Comparison of ENCODE assay signal across 1 cellular context in the genomic region with DNA sequence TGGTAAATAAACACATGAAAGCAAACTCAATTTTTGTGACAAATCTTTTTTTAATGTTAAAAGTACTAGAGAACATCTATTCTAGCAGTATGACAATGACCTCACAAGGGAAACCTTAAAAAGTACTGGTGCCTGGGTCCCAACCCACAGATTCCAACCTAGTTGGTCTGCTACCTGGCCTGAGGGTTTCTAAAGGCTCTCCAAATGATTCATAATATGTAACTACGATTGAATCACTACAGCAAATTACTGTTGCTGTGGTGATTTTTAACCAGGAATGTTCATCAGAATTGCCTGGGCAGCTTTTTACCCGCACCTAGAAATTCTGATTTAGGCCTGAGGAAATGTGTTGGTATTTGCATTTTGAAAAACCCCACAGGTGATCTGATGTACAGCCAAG.
TF ChIP-seq lines count a peak whose summit lies in the region.

No MANE protein-coding gene starts in this region.

TF ChIP-seq in GM23338, 12 proteins besides CTCF, POLR2A, EP300 and RAD21 (continued from another document):
- TF ChIP-seq, protein P1, sequence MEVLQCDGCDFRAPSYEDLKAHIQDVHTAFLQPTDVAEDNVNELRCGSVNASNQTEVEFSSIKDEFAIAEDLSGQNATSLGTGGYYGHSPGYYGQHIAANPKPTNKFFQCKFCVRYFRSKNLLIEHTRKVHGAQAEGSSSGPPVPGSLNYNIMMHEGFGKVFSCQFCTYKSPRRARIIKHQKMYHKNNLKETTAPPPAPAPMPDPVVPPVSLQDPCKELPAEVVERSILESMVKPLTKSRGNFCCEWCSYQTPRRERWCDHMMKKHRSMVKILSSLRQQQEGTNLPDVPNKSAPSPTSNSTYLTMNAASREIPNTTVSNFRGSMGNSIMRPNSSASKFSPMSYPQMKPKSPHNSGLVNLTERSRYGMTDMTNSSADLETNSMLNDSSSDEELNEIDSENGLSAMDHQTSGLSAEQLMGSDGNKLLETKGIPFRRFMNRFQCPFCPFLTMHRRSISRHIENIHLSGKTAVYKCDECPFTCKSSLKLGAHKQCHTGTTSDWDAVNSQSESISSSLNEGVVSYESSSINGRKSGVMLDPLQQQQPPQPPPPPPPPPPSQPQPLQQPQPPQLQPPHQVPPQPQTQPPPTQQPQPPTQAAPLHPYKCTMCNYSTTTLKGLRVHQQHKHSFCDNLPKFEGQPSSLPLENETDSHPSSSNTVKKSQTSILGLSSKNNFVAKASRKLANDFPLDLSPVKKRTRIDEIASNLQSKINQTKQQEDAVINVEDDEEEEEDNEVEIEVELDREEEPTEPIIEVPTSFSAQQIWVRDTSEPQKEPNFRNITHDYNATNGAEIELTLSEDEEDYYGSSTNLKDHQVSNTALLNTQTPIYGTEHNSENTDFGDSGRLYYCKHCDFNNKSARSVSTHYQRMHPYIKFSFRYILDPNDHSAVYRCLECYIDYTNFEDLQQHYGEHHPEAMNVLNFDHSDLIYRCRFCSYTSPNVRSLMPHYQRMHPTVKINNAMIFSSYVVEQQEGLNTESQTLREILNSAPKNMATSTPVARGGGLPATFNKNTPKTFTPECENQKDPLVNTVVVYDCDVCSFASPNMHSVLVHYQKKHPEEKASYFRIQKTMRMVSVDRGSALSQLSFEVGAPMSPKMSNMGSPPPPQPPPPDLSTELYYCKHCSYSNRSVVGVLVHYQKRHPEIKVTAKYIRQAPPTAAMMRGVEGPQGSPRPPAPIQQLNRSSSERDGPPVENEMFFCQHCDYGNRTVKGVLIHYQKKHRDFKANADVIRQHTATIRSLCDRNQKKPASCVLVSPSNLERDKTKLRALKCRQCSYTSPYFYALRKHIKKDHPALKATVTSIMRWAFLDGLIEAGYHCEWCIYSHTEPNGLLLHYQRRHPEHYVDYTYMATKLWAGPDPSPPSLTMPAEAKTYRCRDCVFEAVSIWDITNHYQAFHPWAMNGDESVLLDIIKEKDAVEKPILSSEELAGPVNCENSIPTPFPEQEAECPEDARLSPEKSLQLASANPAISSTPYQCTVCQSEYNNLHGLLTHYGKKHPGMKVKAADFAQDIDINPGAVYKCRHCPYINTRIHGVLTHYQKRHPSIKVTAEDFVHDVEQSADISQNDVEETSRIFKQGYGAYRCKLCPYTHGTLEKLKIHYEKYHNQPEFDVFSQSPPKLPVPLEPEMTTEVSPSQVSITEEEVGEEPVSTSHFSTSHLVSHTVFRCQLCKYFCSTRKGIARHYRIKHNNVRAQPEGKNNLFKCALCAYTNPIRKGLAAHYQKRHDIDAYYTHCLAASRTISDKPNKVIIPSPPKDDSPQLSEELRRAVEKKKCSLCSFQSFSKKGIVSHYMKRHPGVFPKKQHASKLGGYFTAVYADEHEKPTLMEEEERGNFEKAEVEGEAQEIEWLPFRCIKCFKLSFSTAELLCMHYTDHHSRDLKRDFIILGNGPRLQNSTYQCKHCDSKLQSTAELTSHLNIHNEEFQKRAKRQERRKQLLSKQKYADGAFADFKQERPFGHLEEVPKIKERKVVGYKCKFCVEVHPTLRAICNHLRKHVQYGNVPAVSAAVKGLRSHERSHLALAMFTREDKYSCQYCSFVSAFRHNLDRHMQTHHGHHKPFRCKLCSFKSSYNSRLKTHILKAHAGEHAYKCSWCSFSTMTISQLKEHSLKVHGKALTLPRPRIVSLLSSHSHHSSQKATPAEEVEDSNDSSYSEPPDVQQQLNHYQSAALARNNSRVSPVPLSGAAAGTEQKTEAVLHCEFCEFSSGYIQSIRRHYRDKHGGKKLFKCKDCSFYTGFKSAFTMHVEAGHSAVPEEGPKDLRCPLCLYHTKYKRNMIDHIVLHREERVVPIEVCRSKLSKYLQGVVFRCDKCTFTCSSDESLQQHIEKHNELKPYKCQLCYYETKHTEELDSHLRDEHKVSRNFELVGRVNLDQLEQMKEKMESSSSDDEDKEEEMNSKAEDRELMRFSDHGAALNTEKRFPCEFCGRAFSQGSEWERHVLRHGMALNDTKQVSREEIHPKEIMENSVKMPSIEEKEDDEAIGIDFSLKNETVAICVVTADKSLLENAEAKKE (CRISPR knock-in tag; IDR thresholded peaks at IDR 0.05), result no peak
- TF ChIP-seq EZH2phosphoT487 (IDR thresholded peaks at IDR 0.05; ENCODE audit: unreplicated experiment), result no peak
- TF ChIP-seq EZH2 (IDR thresholded peaks at IDR 0.05; ENCODE audit: low read depth, unreplicated experiment), result no peak
- no peak for TF ChIP-seq POLR2AphosphoS5 (IDR thresholded peaks at IDR 0.05; ENCODE audit: low read depth)
- TF ChIP-seq, protein P2, sequence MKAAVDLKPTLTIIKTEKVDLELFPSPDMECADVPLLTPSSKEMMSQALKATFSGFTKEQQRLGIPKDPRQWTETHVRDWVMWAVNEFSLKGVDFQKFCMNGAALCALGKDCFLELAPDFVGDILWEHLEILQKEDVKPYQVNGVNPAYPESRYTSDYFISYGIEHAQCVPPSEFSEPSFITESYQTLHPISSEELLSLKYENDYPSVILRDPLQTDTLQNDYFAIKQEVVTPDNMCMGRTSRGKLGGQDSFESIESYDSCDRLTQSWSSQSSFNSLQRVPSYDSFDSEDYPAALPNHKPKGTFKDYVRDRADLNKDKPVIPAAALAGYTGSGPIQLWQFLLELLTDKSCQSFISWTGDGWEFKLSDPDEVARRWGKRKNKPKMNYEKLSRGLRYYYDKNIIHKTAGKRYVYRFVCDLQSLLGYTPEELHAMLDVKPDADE (IDR thresholded peaks at IDR 0.05), result no peak
- no peak for TF ChIP-seq ZNF114 (CRISPR knock-in tag; IDR thresholded peaks at IDR 0.05)
- TF ChIP-seq CREB1 (CRISPR knock-in tag; IDR thresholded peaks at IDR 0.05; ENCODE audit: low read depth), result no peak
- no peak for TF ChIP-seq NANOG (IDR thresholded peaks at IDR 0.05; ENCODE audit: borderline replicate concordance)
